8 cellular contexts compared by ENCODE assay signal in genomic region chr11:45872513-45873356, GRCh38. TPM values are rescaled to one million over a fixed set of nuclear protein-coding genes. Genes with fewer than 3 reads are reported as not detected.
DNase-seq lines count a peak whose midpoint lies in the region; ATAC-seq and TF ChIP-seq lines count a peak whose summit lies in the region.

No MANE protein-coding gene starts in this region.

- intact Hi-C loops in mucosa of descending colon (cut with DNase I, micrococcal nuclease) (no loop called here), vagina (cut with DNase I) (no loop called here)

- no peak for TF ChIP-seq POLR2A in vagina (IDR thresholded peaks at IDR 0.05)

- no peak overlapping the region for H3K27ac ChIP-seq in vagina

- H3K36me3 ChIP-seq in mucosa of descending colon (ENCODE audit: low read depth) (peaks cover 19% of the 10 kb centered on the region), vagina (peaks cover 0 to 80% of the 10 kb centered on the region in 2 donors)

- H3K4me3 ChIP-seq in epithelial cell of esophagus (ENCODE audit: low read length) (no peak overlapping the region), mucosa of descending colon (no peak overlapping the region), vagina (no peak overlapping the region)

- ATAC-seq in mucosa of descending colon (peak; percentile 80), GM18909 (IDR thresholded peaks at IDR 0.05; ENCODE audit: poor library complexity, unreplicated experiment) (no peak)

- H3K4me1 ChIP-seq in mucosa of descending colon (ENCODE audit: low read depth) (no peaks in the 10 kb centered on the region), vagina (no peaks in the 10 kb centered on the region)

- H3K9me3 ChIP-seq in mucosa of descending colon (no peaks in the 10 kb centered on the region), vagina (no peaks in the 10 kb centered on the region)

- TF ChIP-seq CTCF in epithelial cell of esophagus (IDR thresholded peaks at IDR 0.05; ENCODE audit: insufficient read depth, low read depth, low read length, missing control alignments) (peak; percentile 70), mucosa of descending colon (IDR thresholded peaks at IDR 0.05) (peak; percentile 22), vagina (IDR thresholded peaks at IDR 0.05) (peak in 2 of 3 experiments; percentile 17 to 49)

- H3K27me3 ChIP-seq in vagina, result no peaks in the 10 kb centered on the region

- DNase-seq in stimulated activated CD4-positive, alpha-beta T cell treated with anti-CD3 and anti-CD28 coated beads, Interleukin-15, amount 100 ng/mL, for 24 hours, result peak; percentile 33
- no peak for DNase-seq in stimulated activated CD4-positive, alpha-beta T cell treated with anti-CD3 and anti-CD28 coated beads, Interleukin-4, amount 100 ng/mL, for 4 hours
- DNase-seq in NCI-H1105 treated with DMSO at 0.1 percent for 48 hours (lab: John Stamatoyannopoulos, UW), result peak; percentile 57
- DNase-seq in T-helper 9 cell, result peak; percentile 16
- peak; percentile 78 for DNase-seq in epithelial cell of esophagus (ENCODE audit: low read depth)
- peak in 1 of 3 donors; percentile 44 for DNase-seq in mucosa of descending colon
- no peak for DNase-seq in vagina (ENCODE audit: extremely low spot score in 2 of 2)

RNA-seq across cellular contexts. Expression of gene MAPK8IP1, which starts 12.7 kb away (rescaled TPM):
- total RNA-seq in mucosa of descending colon (10 to 100 TPM in 1 of 3 donors, 1 to 10 TPM in 2; 1.6 to 12.3 (median 2.5) TPM), vagina (7.1 TPM)

RNA-seq across cellular contexts. Expression of gene CRY2, which starts 25.5 kb away (rescaled TPM):
- 10 to 100 TPM; 26.0 to 52.0 (median 28.8) TPM for total RNA-seq in mucosa of descending colon
- total RNA-seq in vagina, result 54.3 TPM

RNA-seq across cellular contexts. Expression of gene FREY1, which starts 34.3 kb away (rescaled TPM):
- total RNA-seq in mucosa of descending colon, result 1 to 10 TPM in 2 of 3 donors, under 1 TPM in 1; 0.81 to 2.2 (median 1.5) TPM
- not detected for total RNA-seq in vagina

RNA-seq across cellular contexts. Expression of gene PEX16, which starts 44.9 kb away (rescaled TPM):
- total RNA-seq in mucosa of descending colon (10 to 100 TPM; 34.9 to 49.1 (median 39.7) TPM), vagina (35.8 TPM)

RNA-seq across cellular contexts. Expression of gene LARGE2, which starts 49.7 kb away (rescaled TPM):
- 1 to 10 TPM; 1.9 to 2.9 (median 2.3) TPM for total RNA-seq in mucosa of descending colon
- total RNA-seq in vagina, result 6.6 TPM

Comparison
In these comparisons a context has a peak if more than half of its experiments do, and no peak if none do; other contexts are left out.
1. DNase-seq: peak in stimulated activated CD4-positive, alpha-beta T cell treated with anti-CD3 and anti-CD28 coated beads, Interleukin-15, amount 100 ng/mL, for 24 hours (single experiment), NCI-H1105 treated with DMSO at 0.1 percent for 48 hours (single experiment), T-helper 9 cell (single experiment) and epithelial cell of esophagus (single experiment); none in stimulated activated CD4-positive, alpha-beta T cell treated with anti-CD3 and anti-CD28 coated beads, Interleukin-4, amount 100 ng/mL, for 4 hours (0 of 2) and vagina (0 of 2).
2. Peak in every context shown above with its lines, with median percentiles within 50 percentile points of each other: CTCF ChIP-seq.